In the genomic region with DNA sequence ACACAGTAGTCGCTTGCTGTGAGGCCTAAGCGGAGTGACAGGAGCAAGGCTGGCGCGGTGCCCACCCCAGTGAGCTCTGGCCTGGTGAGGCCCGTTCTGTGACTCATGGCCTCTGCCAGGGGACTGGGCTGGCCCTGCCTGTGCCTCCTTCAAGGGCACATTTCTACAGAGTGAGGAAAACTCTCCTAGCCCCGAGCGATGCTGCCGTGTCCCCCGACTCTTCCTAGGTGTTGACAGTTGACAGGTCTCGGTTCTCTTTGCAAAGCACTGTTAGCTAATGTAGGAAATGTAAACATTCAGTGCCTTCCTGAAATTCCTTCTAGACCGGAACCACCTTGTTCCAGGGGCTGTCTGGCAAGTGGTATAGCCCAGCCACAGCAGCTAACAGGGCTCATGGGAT, we compare ENCODE assay signal across 10 cellular contexts. TPM values are rescaled to one million over a fixed set of nuclear protein-coding genes. Genes with fewer than 3 reads are reported as not detected.
DNase-seq lines count a peak whose midpoint lies in the region; ATAC-seq and TF ChIP-seq lines count a peak whose summit lies in the region.
"Had no signal": no experiment of that assay in that cellular context is flagged by ENCODE, and none has a peak within 500 bp of the region (broad histone marks: within the 10 kb centered on the region; RNA-seq: fewer than 3 reads in every experiment).

No MANE protein-coding gene starts in this region.

- no peaks in the 10 kb centered on the region for H3K36me3 ChIP-seq in prostate gland
- H3K36me3 ChIP-seq in CD4-positive, alpha-beta memory T cell (ENCODE audit: insufficient read depth, low read length): no peaks in the 10 kb centered on the region

- peak; percentile 63 for ATAC-seq in Right ventricle myocardium inferior

- peaks cover 14% of the 10 kb centered on the region for H3K27me3 Mint-ChIP-seq in type B pancreatic cell
- H3K27me3 Mint-ChIP-seq in CD4-positive, alpha-beta memory T cell: no peaks in the 10 kb centered on the region

- peak; percentile 61 for DNase-seq in ELF-1 (ENCODE audit: low read depth, low spot score)
- peak; percentile 16 for DNase-seq in SHP77 treated with DMSO at 0.1 percent for 48 hours (lab: John Stamatoyannopoulos, UW)
- peak; percentile 87 for DNase-seq in Right ventricle myocardium inferior (ENCODE audit: missing footprints)
- peak; percentile 79 for DNase-seq in prostate gland (ENCODE audit: low spot score)
- no peak for DNase-seq in type B pancreatic cell (ENCODE audit: extremely low spot score, unreplicated experiment)
- no peak for DNase-seq in DMS114 treated with DMSO at 0.1 percent for 48 hours (lab: John Stamatoyannopoulos, UW; ENCODE audit: unreplicated experiment)
- no peak for DNase-seq in CD4-positive, alpha-beta memory T cell
- no peak for DNase-seq in T-helper 1 cell
- DNase-seq: activated T-cell treated with anti-CD3 and anti-CD28 coated beads, Interleukin-2, amount 50 U/mL, for 48 hours; GDM1 had no signal

- CTCF ChIA-PET in CD4-positive, alpha-beta memory T cell (lab: Charles Lee; ENCODE audit: partially characterized antibody): interaction anchor here (1.1 to 6.8 kb wide), 3 partner anchors 99 to 119 kb away, joined by 3 to 217 read pairs (median 3); no protein-coding TSS in a partner anchor

- H3K27me3 ChIP-seq in prostate gland (replicated peaks; ENCODE audit: insufficient read depth): no peaks in the 10 kb centered on the region
- no peaks in the 10 kb centered on the region for H3K27me3 ChIP-seq in CD4-positive, alpha-beta memory T cell (ENCODE audit: insufficient read depth, low read length)

- no peak overlapping the region for H3K4me3 ChIP-seq in prostate gland
- no peak overlapping the region for H3K4me3 ChIP-seq in CD4-positive, alpha-beta memory T cell (ENCODE audit: low read length in 2 of 2)

- H3K27ac ChIP-seq in prostate gland: peak overlapping the region; percentile 62 to 64
- H3K27ac ChIP-seq in CD4-positive, alpha-beta memory T cell (ENCODE audit: low read depth, low read length): no peak overlapping the region

- H3K9me3 ChIP-seq in prostate gland: no peaks in the 10 kb centered on the region
- no peaks in the 10 kb centered on the region for H3K9me3 ChIP-seq in CD4-positive, alpha-beta memory T cell (ENCODE audit: control insufficient read depth in 1 of 2, low read length in 2 of 2)

- H3K27ac Mint-ChIP-seq in type B pancreatic cell: no peak overlapping the region
- peak overlapping the region in 1 of 7 donors; percentile 24 for H3K27ac Mint-ChIP-seq in CD4-positive, alpha-beta memory T cell

- peaks cover 14% of the 10 kb centered on the region for H3K4me1 Mint-ChIP-seq in type B pancreatic cell (ENCODE audit: unreplicated experiment)
- H3K4me1 Mint-ChIP-seq in CD4-positive, alpha-beta memory T cell: peaks cover 19 to 38% (median 35%) of the 10 kb centered on the region in 4 donors

- 21% methylated on average over 11 of the region's 11 CpGs for WGBS in prostate gland

- intact Hi-C loops in Right ventricle myocardium inferior (cut with DNase I) (no loop called here), prostate gland (cut with DNase I) (no loop called here)
- intact Hi-C loops in CD4-positive, alpha-beta memory T cell (cut with micrococcal nuclease): no loop called here

- TF ChIP-seq POLR2A in prostate gland (IDR thresholded peaks at IDR 0.05): no peak

- H3K4me3 Mint-ChIP-seq in type B pancreatic cell: no peak overlapping the region
- no peak overlapping the region for H3K4me3 Mint-ChIP-seq in CD4-positive, alpha-beta memory T cell

- H3K4me1 ChIP-seq in prostate gland (replicated peaks): peaks cover 18% of the 10 kb centered on the region
- H3K4me1 ChIP-seq in CD4-positive, alpha-beta memory T cell (ENCODE audit: insufficient read depth, low read length): peaks cover 22% of the 10 kb centered on the region

- POLR2A ChIA-PET in CD4-positive, alpha-beta memory T cell (lab: Charles Lee; ENCODE audit: partially characterized antibody): no interaction called here

- no peaks in the 10 kb centered on the region for H3K9me3 Mint-ChIP-seq in type B pancreatic cell
- H3K9me3 Mint-ChIP-seq in CD4-positive, alpha-beta memory T cell: no peaks in the 10 kb centered on the region

- H3K36me3 Mint-ChIP-seq in type B pancreatic cell: no peaks in the 10 kb centered on the region
- H3K36me3 Mint-ChIP-seq in CD4-positive, alpha-beta memory T cell: peaks cover 6 to 7% of the 10 kb centered on the region in 2 donors

- TF ChIP-seq CTCF in prostate gland (IDR thresholded peaks at IDR 0.05) (no peak), type B pancreatic cell (conservative IDR thresholded peaks at IDR 0.05) (no peak)

RNA-seq across cellular contexts. Expression of gene ABCG1, which starts 43.9 kb away (rescaled TPM):
- total RNA-seq in Right ventricle myocardium inferior: 9.0 TPM
- 10 to 100 TPM; 22.7 to 28.3 TPM for total RNA-seq in prostate gland
- total RNA-seq in type B pancreatic cell (ENCODE audit: low replicate concordance): 6.2 and 8.4 TPM in 2 replicates
- total RNA-seq in CD4-positive, alpha-beta memory T cell: 1 to 10 TPM; 1.5 to 2.0 TPM
- polyA plus RNA-seq in CD4-positive, alpha-beta memory T cell: 10 to 100 TPM; 17.0 to 19.6 TPM

RNA-seq across cellular contexts. Expression of gene TFF3, which starts 52.4 kb away (rescaled TPM):
- total RNA-seq in Right ventricle myocardium inferior: 3.4 TPM
- total RNA-seq in prostate gland: 10 to 100 TPM; 30.6 to 49.8 TPM
- total RNA-seq in type B pancreatic cell (ENCODE audit: low replicate concordance): 31.5 and 183 TPM in 2 replicates
- not detected for total RNA-seq in CD4-positive, alpha-beta memory T cell
- polyA plus RNA-seq in CD4-positive, alpha-beta memory T cell: not detected

Comparison
In these comparisons a context has a peak if more than half of its experiments do, and no peak if none do; other contexts are left out.
1. DNase-seq: peak in ELF-1 (single experiment), SHP77 treated with DMSO at 0.1 percent for 48 hours (single experiment), Right ventricle myocardium inferior (single experiment) and prostate gland (single experiment); none in type B pancreatic cell (single experiment), DMS114 treated with DMSO at 0.1 percent for 48 hours (single experiment), CD4-positive, alpha-beta memory T cell (0 of 5) and T-helper 1 cell (0 of 5).